Comparison of ENCODE assay signal across 1 cellular context in genomic region chr20:829531-829930, GRCh38.
TF ChIP-seq lines count a peak whose summit lies in the region.

No MANE protein-coding gene starts in this region.

TF ChIP-seq in IMR-90, 13 proteins besides CTCF, POLR2A, EP300 and RAD21 (continued from another document):
- TF ChIP-seq BHLHE40 (IDR thresholded peaks at IDR 0.05; ENCODE audit: low read depth, low read length) (no peak), USF2 (IDR thresholded peaks at IDR 0.05; ENCODE audit: low read depth, low read length) (no peak), RCOR1 (IDR thresholded peaks at IDR 0.05; ENCODE audit: insufficient replicate concordance, low read length) (no peak)
